In the genomic region with DNA sequence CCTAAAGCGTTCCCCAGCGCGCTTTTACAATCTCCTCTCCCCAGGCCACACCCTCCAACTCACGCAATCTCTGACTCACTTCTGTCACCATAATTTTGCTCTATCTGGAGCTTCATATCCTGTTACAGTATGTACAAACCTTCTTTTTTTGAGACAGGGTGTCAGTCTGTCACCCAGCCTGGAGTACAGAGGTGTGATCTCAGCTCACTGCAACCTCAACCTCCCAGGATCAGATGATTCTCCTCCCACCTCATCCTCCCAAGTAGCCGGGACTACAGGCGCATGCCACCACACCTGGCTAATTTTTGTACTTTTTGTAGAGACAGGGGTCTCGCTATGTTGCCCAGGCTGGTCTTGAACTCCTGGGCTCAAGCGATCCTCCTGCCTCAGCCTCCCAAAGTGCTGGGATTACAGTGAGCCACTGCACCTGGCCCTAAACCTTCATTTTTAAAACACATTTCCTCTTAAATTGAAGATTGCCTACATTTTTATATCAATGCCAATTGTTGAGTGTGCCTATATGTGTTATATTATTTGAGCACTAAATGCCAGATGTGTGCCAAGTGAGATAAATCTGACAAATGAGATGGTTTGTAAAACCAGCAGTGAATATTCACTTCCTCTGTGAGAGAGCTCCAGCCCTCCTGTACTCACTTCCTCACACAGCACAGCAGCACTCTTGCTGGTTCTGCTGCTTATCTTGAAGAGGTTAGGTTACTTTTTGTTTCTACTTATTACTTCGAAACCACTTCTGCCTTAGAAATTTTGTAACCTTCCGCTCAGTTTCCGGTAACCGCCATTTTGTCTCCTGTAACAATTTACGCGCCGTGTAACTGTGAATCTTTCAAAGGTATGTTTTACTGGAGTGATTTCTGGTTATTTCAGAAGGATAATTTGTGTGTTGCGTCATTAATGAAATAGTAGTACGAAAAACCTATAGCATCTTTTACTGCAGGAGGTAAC, we compare ENCODE assay signal across 8 cellular contexts. TPM values are rescaled to one million over a fixed set of nuclear protein-coding genes. Genes with fewer than 3 reads are reported as not detected.
DNase-seq lines count a peak whose midpoint lies in the region; ATAC-seq, FAIRE-seq and TF ChIP-seq lines count a peak whose summit lies in the region.

No MANE protein-coding gene starts in this region.

- H3K4me3 ChIP-seq in neutrophil (ENCODE audit: low read depth in 1 of 2, low read length in 1 of 2) (peak overlapping the region; percentile 55 to 57), H7 (ENCODE audit: insufficient read depth, low read depth, low read length) (no peak overlapping the region)

- peak overlapping the region; percentile 99 for H3K27ac ChIP-seq in neutrophil

- H3K36me3 Mint-ChIP-seq in activated T-cell treated with anti-CD3 and anti-CD28 coated beads, Interleukin-2, amount 50 U/mL, for 72 hours (ENCODE audit: insufficient read depth in 2 of 2), result peaks cover 18% of the 10 kb centered on the region in 2 donors

- no peaks in the 10 kb centered on the region for H3K27me3 Mint-ChIP-seq in activated T-cell treated with anti-CD3 and anti-CD28 coated beads, Interleukin-2, amount 50 U/mL, for 72 hours (ENCODE audit: low read depth)

- H3K27me3 ChIP-seq in neutrophil (no peaks in the 10 kb centered on the region), H7 (ENCODE audit: control insufficient read depth, insufficient read depth, low read length) (no peaks in the 10 kb centered on the region)

- peak; percentile 97 for FAIRE-seq in GM12892 (lab: Jason Lieb, UNC)

- TF ChIP-seq CTCF in neutrophil (IDR thresholded peaks at IDR 0.05), result peak; percentile 38

- H3K9me3 Mint-ChIP-seq in activated T-cell treated with anti-CD3 and anti-CD28 coated beads, Interleukin-2, amount 50 U/mL, for 72 hours, result peaks cover 2 to 6% of the 10 kb centered on the region in 2 donors

- ATAC-seq in HG02588 (IDR thresholded peaks at IDR 0.05; ENCODE audit: unreplicated experiment), result peak; percentile 98
- peak; percentile 90 to 91 for ATAC-seq in activated T-cell treated with anti-CD3 and anti-CD28 coated beads, Interleukin-2, amount 50 U/mL, for 72 hours (replicated peaks in 1 of 2)

- DNase-seq in GM12892 (ENCODE audit: insufficient read length) (peak; percentile 36), NOMO-1 treated with DMSO at 0.1 percent for 48 hours (lab: John Stamatoyannopoulos, UW; ENCODE audit: unreplicated experiment) (peak; percentile 89), H7 (no peak), NCI-H1417 treated with DMSO at 0.1 percent for 48 hours (lab: John Stamatoyannopoulos, UW) (no peak), NCI-H82 treated with DMSO at 0.1 percent for 48 hours (lab: John Stamatoyannopoulos, UW; ENCODE audit: unreplicated experiment) (no peak)
- DNase-seq in activated T-cell treated with anti-CD3 and anti-CD28 coated beads, Interleukin-2, amount 50 U/mL, for 72 hours, result peak; percentile 78 to 83

- no peaks in the 10 kb centered on the region for H3K9me3 ChIP-seq in neutrophil

- H3K4me1 Mint-ChIP-seq in activated T-cell treated with anti-CD3 and anti-CD28 coated beads, Interleukin-2, amount 50 U/mL, for 72 hours (ENCODE audit: low read depth), result peaks cover 36% of the 10 kb centered on the region

- TF ChIP-seq POLR2A in GM12892 (IDR thresholded peaks at IDR 0.05; ENCODE audit: low read depth, low read length), result peak; percentile 72; the same call in 1 of the 2 replicates

- peaks cover 95% of the 10 kb centered on the region in 2 experiments for H3K4me1 ChIP-seq in neutrophil (ENCODE audit: control insufficient read depth in 1 of 2, insufficient read depth in 1 of 2, low read depth in 1 of 2, low read length in 1 of 2)

- H3K36me3 ChIP-seq in neutrophil (peaks cover 27% of the 10 kb centered on the region), H7 (replicated peaks; ENCODE audit: control insufficient read depth, insufficient read depth, low read length) (no peaks in the 10 kb centered on the region)

- H3K27ac Mint-ChIP-seq in activated T-cell treated with anti-CD3 and anti-CD28 coated beads, Interleukin-2, amount 50 U/mL, for 72 hours, result peak overlapping the region; percentile 100

- H3K4me3 Mint-ChIP-seq in activated T-cell treated with anti-CD3 and anti-CD28 coated beads, Interleukin-2, amount 50 U/mL, for 72 hours, result peak overlapping the region; percentile 89 to 97

RNA-seq across cellular contexts. Expression of a gene that starts 57.9 kb away (rescaled TPM):
- 42.5 TPM for polyA plus RNA-seq in GM12892 (2012; ENCODE audit: missing spikeins)
- 100 to 1,000 TPM; 199 to 213 TPM for total RNA-seq in activated T-cell treated with anti-CD3 and anti-CD28 coated beads, Interleukin-2, amount 50 U/mL, for 72 hours
- 0.41 and 0.80 TPM in 2 replicates for total RNA-seq in H7 (2014; rRNA removed; shearing (Covaris generic))

Comparison
In these comparisons a context has a peak if more than half of its experiments do, and no peak if none do; other contexts are left out.
1. DNase-seq: peak in GM12892 (single experiment), NOMO-1 treated with DMSO at 0.1 percent for 48 hours (single experiment) and activated T-cell treated with anti-CD3 and anti-CD28 coated beads, Interleukin-2, amount 50 U/mL, for 72 hours (2 of 2); none in H7 (single experiment), NCI-H1417 treated with DMSO at 0.1 percent for 48 hours (single experiment) and NCI-H82 treated with DMSO at 0.1 percent for 48 hours (single experiment).
2. RNA of a gene that starts 57.9 kb away (total RNA-seq): 199 to 213 TPM in activated T-cell treated with anti-CD3 and anti-CD28 coated beads, Interleukin-2, amount 50 U/mL, for 72 hours; 0.41 to 0.80 TPM in H7; every median in the first group is over 100 times any median in the second.